ENCODE assay signal across 1 cellular context in the genomic region with DNA sequence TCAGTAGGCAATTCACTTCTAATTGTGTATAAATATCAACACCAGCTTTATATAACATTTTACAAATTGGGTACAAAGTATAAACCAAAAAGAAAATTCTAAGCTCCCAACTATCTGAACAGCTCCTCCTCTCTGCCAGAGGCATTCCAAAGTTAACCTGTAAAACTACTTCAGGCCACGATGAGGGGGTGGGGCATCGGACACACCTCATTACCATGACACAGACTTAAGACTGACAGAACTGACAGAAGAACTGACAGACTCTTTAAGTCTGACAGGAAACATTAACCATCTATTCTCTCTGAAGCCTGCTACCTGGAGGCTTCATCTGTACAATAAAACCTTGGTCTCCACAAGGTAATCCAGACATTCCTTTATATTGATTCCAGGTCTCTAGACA.
TF ChIP-seq lines count a peak whose summit lies in the region.

No MANE protein-coding gene starts in this region.

TF ChIP-seq in K562, 482 proteins besides CTCF, POLR2A, EP300 and RAD21:
- TF ChIP-seq WHSC1 (IDR thresholded peaks at IDR 0.05; ENCODE audit: low read length) (no peak), GTF2E2 (tag; IDR thresholded peaks at IDR 0.05) (no peak), PBX2 (CRISPR knock-in tag; IDR thresholded peaks at IDR 0.05; ENCODE audit: low read depth) (no peak), PBX2 (tag; conservative IDR thresholded peaks at IDR 0.05; ENCODE audit: low read depth) (peak; percentile 33; the same call in 1 of the 2 replicates), NR3C1 (CRISPR knock-in tag; IDR thresholded peaks at IDR 0.05) (no peak), MEIS2 (IDR thresholded peaks at IDR 0.05; ENCODE audit: partially characterized antibody) (peak; percentile 52), ZZZ3 (IDR thresholded peaks at IDR 0.05) (no peak), FOXP1 (CRISPR knock-in tag; IDR thresholded peaks at IDR 0.05) (no peak), RCOR1 (IDR thresholded peaks at IDR 0.05; ENCODE audit: borderline replicate concordance in 1 of 2, low read depth in 2 of 2, low read length in 2 of 2) (no peak), ZNF24 (IDR thresholded peaks at IDR 0.05) (no peak), CC2D1A (IDR thresholded peaks at IDR 0.05) (no peak)
- TF ChIP-seq, protein P1, sequence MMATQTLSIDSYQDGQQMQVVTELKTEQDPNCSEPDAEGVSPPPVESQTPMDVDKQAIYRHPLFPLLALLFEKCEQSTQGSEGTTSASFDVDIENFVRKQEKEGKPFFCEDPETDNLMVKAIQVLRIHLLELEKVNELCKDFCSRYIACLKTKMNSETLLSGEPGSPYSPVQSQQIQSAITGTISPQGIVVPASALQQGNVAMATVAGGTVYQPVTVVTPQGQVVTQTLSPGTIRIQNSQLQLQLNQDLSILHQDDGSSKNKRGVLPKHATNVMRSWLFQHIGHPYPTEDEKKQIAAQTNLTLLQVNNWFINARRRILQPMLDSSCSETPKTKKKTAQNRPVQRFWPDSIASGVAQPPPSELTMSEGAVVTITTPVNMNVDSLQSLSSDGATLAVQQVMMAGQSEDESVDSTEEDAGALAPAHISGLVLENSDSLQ (IDR thresholded peaks at IDR 0.05) = peak; percentile 85
